In genomic region chr1:210293191-210293607, GRCh38 we compare ENCODE assay signal across 10 cellular contexts. TPM values are rescaled to one million over a fixed set of nuclear protein-coding genes. Genes with fewer than 3 reads are reported as not detected.
A peak's percentile ranks its signal among the peaks of the same experiment; 100 is the strongest.
DNase-seq lines count a peak whose midpoint lies in the region; ATAC-seq and TF ChIP-seq lines count a peak whose summit lies in the region.
"Had no signal": no experiment of that assay in that cellular context is flagged by ENCODE, and none has a peak within 500 bp of the region (broad histone marks: within the 10 kb centered on the region; RNA-seq: fewer than 3 reads in every experiment).

No MANE protein-coding gene starts in this region.

- WGBS in spleen, 5 donors, result 76 to 89% (median 84%) methylated on average over 7 of the region's 7 CpGs

- H3K27ac ChIP-seq in gastrocnemius medialis, result peak overlapping the region; percentile 40 to 76 (median 57)
- H3K27ac ChIP-seq in spleen, result no peak overlapping the region

- intact Hi-C loops in gastrocnemius medialis (cut with DNase I; ENCODE audit: low total_unique reads) (loop anchor here (5.0 kb wide), 1 partner anchor 56 kb away; no protein-coding TSS in a partner anchor), spleen (cut with DNase I; ENCODE audit: low total_unique reads) (no loop called here)

- peaks cover 46% of the 10 kb centered on the region for H3K27me3 ChIP-seq in iPS-15b (ENCODE audit: control insufficient read depth, insufficient read depth, low read length)
- H3K27me3 ChIP-seq in gastrocnemius medialis, result no peaks in the 10 kb centered on the region
- peaks cover 5 to 72% (median 25%) of the 10 kb centered on the region in 7 donors for H3K27me3 ChIP-seq in spleen (replicated peaks in 1 of 7)

- H3K9me3 ChIP-seq in iPS-15b (ENCODE audit: control insufficient read depth, insufficient read depth, low read length), result no peaks in the 10 kb centered on the region
- no peaks in the 10 kb centered on the region for H3K9me3 ChIP-seq in gastrocnemius medialis
- H3K9me3 ChIP-seq in spleen, result no peaks in the 10 kb centered on the region

- ATAC-seq in gastrocnemius medialis (peak in 1 of 2 donors; percentile 26), GM19452 (IDR thresholded peaks at IDR 0.05; ENCODE audit: unreplicated experiment) (no peak)

- H3K4me3 ChIP-seq in iPS-15b (ENCODE audit: low read depth, low read length), result peak overlapping the region; percentile 57
- peak overlapping the region in 3 of 4 donors; percentile 60 to 72 (median 62) for H3K4me3 ChIP-seq in gastrocnemius medialis
- H3K4me3 ChIP-seq in spleen, result no peak overlapping the region

- TF ChIP-seq CTCF in gastrocnemius medialis (IDR thresholded peaks at IDR 0.05 in 4 of 5, conservative IDR thresholded peaks at IDR 0.05 in 1 of 5), result no peak
- TF ChIP-seq CTCF in spleen (IDR thresholded peaks at IDR 0.05 in 8 of 11, conservative IDR thresholded peaks at IDR 0.05 in 3 of 11), result no peak

- in situ Hi-C loops in gastrocnemius medialis (cut with MboI; ENCODE audit: low sequenced_read_pairs in 4 of 4), result no loop called here

- TF ChIP-seq POLR2A in gastrocnemius medialis (IDR thresholded peaks at IDR 0.05) (no peak), spleen (IDR thresholded peaks at IDR 0.05) (no peak)

- H3K4me1 ChIP-seq in iPS-15b (ENCODE audit: control insufficient read depth, insufficient read depth, low read length) (peaks cover 6% of the 10 kb centered on the region), gastrocnemius medialis (peaks cover 12 to 28% of the 10 kb centered on the region in 2 donors), spleen (peaks cover 3 to 14% (median 12%) of the 10 kb centered on the region in 6 donors)

- no peak overlapping the region for H3K9ac ChIP-seq in iPS-15b (ENCODE audit: low read depth, low read length)

- DNase-seq in ELF-1 (ENCODE audit: low read depth, low spot score), result peak; percentile 22
- peak; percentile 14 for DNase-seq in amniotic stem cell (lab: John Stamatoyannopoulos, UW)
- DNase-seq in gastrocnemius medialis, result peak in 1 of 2 donors; percentile 31
- DNase-seq in SHP77 treated with DMSO at 0.1 percent for 48 hours (lab: John Stamatoyannopoulos, UW), result no peak
- no peak for DNase-seq in occipital lobe (lab: John Stamatoyannopoulos, UW)
- DNase-seq in spleen, result no peak
- DNase-seq: foreskin melanocyte, NCI-H2227 treated with DMSO at 0.1 percent for 48 hours had no signal

- H3K36me3 ChIP-seq in iPS-15b (ENCODE audit: control insufficient read depth, insufficient read depth, low read length), result no peaks in the 10 kb centered on the region
- H3K36me3 ChIP-seq in gastrocnemius medialis, result no peaks in the 10 kb centered on the region
- H3K36me3 ChIP-seq in spleen, result no peaks in the 10 kb centered on the region

RNA-seq across cellular contexts. Expression of gene HHAT, which starts 35.5 kb away (rescaled TPM):
- total RNA-seq in gastrocnemius medialis (under 1 TPM in 3 of 4 donors, not detected in 1; 0.31 to 0.33 (median 0.33) TPM), occipital lobe (2.0 TPM), spleen (1 to 10 TPM; 3.2 to 8.8 (median 5.4) TPM)
- 1 to 10 TPM; 1.3 to 1.8 (median 1.7) TPM for polyA plus RNA-seq in spleen

Comparison
In these comparisons a context has a peak if more than half of its experiments do, and no peak if none do; other contexts are left out.
1. DNase-seq: peak in ELF-1 (single experiment) and amniotic stem cell (single experiment); none in SHP77 treated with DMSO at 0.1 percent for 48 hours (single experiment), occipital lobe (single experiment) and spleen (single experiment).
2. H3K4me3 ChIP-seq: peak in iPS-15b (single experiment) and gastrocnemius medialis (3 of 4); none in spleen (0 of 8).
3. H3K27ac ChIP-seq: peak in gastrocnemius medialis (4 of 4); none in spleen (0 of 8).